ENCODE assay signal across 1 cellular context in genomic region chr14:93959239-93960107, GRCh38.
TF ChIP-seq lines count a peak whose summit lies in the region.

No MANE protein-coding gene starts in this region.

TF ChIP-seq in GM23338, 12 proteins besides CTCF, POLR2A, EP300 and RAD21 (continued from another document):
- TF ChIP-seq ZNF462 (CRISPR knock-in tag; IDR thresholded peaks at IDR 0.05) (no peak), JUNB (IDR thresholded peaks at IDR 0.05; ENCODE audit: unreplicated experiment) (no peak), POLR2AphosphoS5 (IDR thresholded peaks at IDR 0.05; ENCODE audit: low read depth) (no peak), REST (IDR thresholded peaks at IDR 0.05; ENCODE audit: unreplicated experiment) (no peak), CREB1 (CRISPR knock-in tag; IDR thresholded peaks at IDR 0.05; ENCODE audit: low read depth) (no peak), EZH2phosphoT487 (IDR thresholded peaks at IDR 0.05; ENCODE audit: unreplicated experiment) (no peak), NANOG (IDR thresholded peaks at IDR 0.05; ENCODE audit: borderline replicate concordance) (no peak), EZH2 (IDR thresholded peaks at IDR 0.05; ENCODE audit: low read depth, unreplicated experiment) (no peak)
